ENCODE assay signal across 9 cellular contexts in the genomic region with DNA sequence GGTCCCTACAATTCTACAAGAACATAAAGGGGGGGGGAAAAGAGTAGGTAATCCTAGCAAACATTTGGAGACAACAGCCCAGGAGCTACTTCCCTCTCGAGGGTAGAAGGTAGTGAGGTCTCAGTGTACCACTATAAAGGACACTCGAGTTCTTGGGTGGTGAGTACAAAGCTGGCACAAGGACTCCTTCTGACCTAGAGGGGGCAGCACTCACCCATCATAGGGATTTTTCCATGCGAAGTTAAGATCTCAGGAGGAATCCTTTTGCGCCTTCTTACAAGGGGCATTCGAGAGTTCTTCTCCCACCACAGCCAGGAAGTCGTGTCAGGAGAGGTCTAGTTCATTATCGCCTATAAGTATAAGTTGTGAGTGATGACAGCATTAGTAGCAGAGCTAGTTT.
DNase-seq lines count a peak whose midpoint lies in the region; ATAC-seq and TF ChIP-seq lines count a peak whose summit lies in the region.
"Had no signal": no experiment of that assay in that cellular context is flagged by ENCODE, and none has a peak within 500 bp of the region (broad histone marks: within the 10 kb centered on the region; RNA-seq: fewer than 3 reads in every experiment).

No MANE protein-coding gene starts in this region.

- POLR2A ChIA-PET in MCF 10A (lab: Yijun Ruan, JAX), result interaction anchor here (0.7 to 2.9 kb wide), 3 partner anchors 10 to 78 kb away, joined by 3 to 14 read pairs (median 4); no protein-coding TSS in a partner anchor
- POLR2A ChIA-PET in naive thymus-derived CD8-positive, alpha-beta T cell (lab: Charles Lee), result no interaction called here

- WGBS in heart right ventricle, 2 donors, result 11 to 14% methylated on average over 7 of the region's 7 CpGs
- WGBS in upper lobe of left lung, 2 donors, result 10 to 14% methylated on average over 4 to 7 of the region's 7 CpGs

- no peaks in the 10 kb centered on the region for H3K36me3 ChIP-seq in breast epithelium
- H3K36me3 ChIP-seq in heart right ventricle, result no peaks in the 10 kb centered on the region
- no peaks in the 10 kb centered on the region for H3K36me3 ChIP-seq in upper lobe of left lung

- H3K4me1 Mint-ChIP-seq in MCF 10A (ENCODE audit: insufficient read depth, unreplicated experiment), result peaks cover 21% of the 10 kb centered on the region
- H3K4me1 Mint-ChIP-seq in naive thymus-derived CD8-positive, alpha-beta T cell, result no peaks in the 10 kb centered on the region

- H3K9me3 ChIP-seq in breast epithelium (no peaks in the 10 kb centered on the region), heart right ventricle (no peaks in the 10 kb centered on the region), upper lobe of left lung (no peaks in the 10 kb centered on the region)

- H3K36me3 Mint-ChIP-seq in MCF 10A (ENCODE audit: insufficient read depth, unreplicated experiment), result no peaks in the 10 kb centered on the region
- H3K36me3 Mint-ChIP-seq in naive thymus-derived CD8-positive, alpha-beta T cell, result no peaks in the 10 kb centered on the region

- no peak overlapping the region for H3K27ac Mint-ChIP-seq in MCF 10A (ENCODE audit: low read depth, unreplicated experiment)
- H3K27ac Mint-ChIP-seq in naive thymus-derived CD8-positive, alpha-beta T cell, result peak overlapping the region in 1 of 10 donors; percentile 28

- H3K4me3 Mint-ChIP-seq in MCF 10A (ENCODE audit: unreplicated experiment), result no peak overlapping the region
- H3K4me3 Mint-ChIP-seq in naive thymus-derived CD8-positive, alpha-beta T cell, result no peak overlapping the region

- H3K27ac ChIP-seq in breast epithelium (no peak overlapping the region), heart right ventricle (no peak overlapping the region), upper lobe of left lung (no peak overlapping the region)
- H3K27ac ChIP-seq: skin epidermis had no signal

- no peak for TF ChIP-seq EP300 in upper lobe of left lung (IDR thresholded peaks at IDR 0.05)

- H3K4me3 ChIP-seq in breast epithelium (no peak overlapping the region), heart right ventricle (no peak overlapping the region), upper lobe of left lung (no peak overlapping the region)
- H3K4me3 ChIP-seq: skin epidermis had no signal

- peak; percentile 52 to 76 (median 66) for ATAC-seq in heart right ventricle
- ATAC-seq in upper lobe of left lung (ENCODE audit: low FRiP score in 2 of 2), result peak; percentile 40 to 61
- no peak for ATAC-seq in naive thymus-derived CD8-positive, alpha-beta T cell
- ATAC-seq in HG03159 (IDR thresholded peaks at IDR 0.05; ENCODE audit: unreplicated experiment), result no peak

- H3K27me3 ChIP-seq in breast epithelium, result peaks cover 0 to 7% of the 10 kb centered on the region in 2 donors
- H3K27me3 ChIP-seq in heart right ventricle, result peaks cover 0 to 13% (median 8%) of the 10 kb centered on the region in 7 donors
- H3K27me3 ChIP-seq in upper lobe of left lung, result no peaks in the 10 kb centered on the region

- H3K27me3 Mint-ChIP-seq in MCF 10A (ENCODE audit: insufficient read depth, unreplicated experiment), result no peaks in the 10 kb centered on the region
- peaks cover 0 to 46% (median 13%) of the 10 kb centered on the region in 5 donors for H3K27me3 Mint-ChIP-seq in naive thymus-derived CD8-positive, alpha-beta T cell

- BruUV-seq in MCF 10A (replicated peaks; lab: Mats Ljungman, UMichigan), result no TSS peak

- peak; percentile 60 for DNase-seq in MCF 10A (ENCODE audit: unreplicated experiment)
- DNase-seq in breast epithelium (ENCODE audit: low spot score in 2 of 2), result no peak
- peak; percentile 20 for DNase-seq in RPMI7951 (ENCODE audit: low read depth)
- peak in 1 of 2 donors; percentile 45 for DNase-seq in heart right ventricle
- DNase-seq in upper lobe of left lung, result peak in 1 of 2 donors; percentile 22
- no peak for DNase-seq in DMS153 treated with DMSO at 0.1 percent for 48 hours (lab: John Stamatoyannopoulos, UW; ENCODE audit: unreplicated experiment)
- DNase-seq in naive thymus-derived CD8-positive, alpha-beta T cell, result no peak

- intact Hi-C loops in MCF 10A (cut with micrococcal nuclease), result loop anchor here (5.0 to 10.0 kb wide), 2 partner anchors 311 to 338 kb away; no protein-coding TSS in a partner anchor
- intact Hi-C loops in breast epithelium (cut with DNase I; ENCODE audit: low total_unique reads), result loop anchor here (10.0 kb wide), 1 partner anchor 1028 kb away; no protein-coding TSS in a partner anchor
- intact Hi-C loops in heart right ventricle (cut with DNase I), result loop anchor here (1.0 to 10.0 kb wide), 8 partner anchors 46 to 342 kb away; no protein-coding TSS in a partner anchor

- H3K4me1 ChIP-seq in breast epithelium, result no peaks in the 10 kb centered on the region
- H3K4me1 ChIP-seq in heart right ventricle, result no peaks in the 10 kb centered on the region
- no peaks in the 10 kb centered on the region for H3K4me1 ChIP-seq in upper lobe of left lung

- H3K9me3 Mint-ChIP-seq in MCF 10A (ENCODE audit: unreplicated experiment), result no peaks in the 10 kb centered on the region
- H3K9me3 Mint-ChIP-seq in naive thymus-derived CD8-positive, alpha-beta T cell, result peaks cover 0 to 2% (median 0%) of the 10 kb centered on the region in 9 donors

- CTCF ChIA-PET in MCF 10A (lab: Yijun Ruan, JAX), result interaction anchor here (0.5 to 2.6 kb wide), 11 partner anchors 8 to 553 kb away, joined by 3 to 16 read pairs (median 6); no protein-coding TSS in a partner anchor

- TF ChIP-seq CTCF in MCF 10A (IDR thresholded peaks at IDR 0.05; ENCODE audit: unreplicated experiment) (peak; percentile 28), breast epithelium (IDR thresholded peaks at IDR 0.05) (peak in 1 of 3 donors; percentile 37), heart right ventricle (IDR thresholded peaks at IDR 0.05) (peak; percentile 33 to 80 (median 67)), upper lobe of left lung (IDR thresholded peaks at IDR 0.05) (peak in 5 of 6 experiments; percentile 27 to 47 (median 40))

- TF ChIP-seq POLR2A in breast epithelium (IDR thresholded peaks at IDR 0.05) (no peak), upper lobe of left lung (IDR thresholded peaks at IDR 0.05) (no peak)

Comparison
In these comparisons a context has a peak if more than half of its experiments do, and no peak if none do; other contexts are left out.
1. DNase-seq: peak in MCF 10A (single experiment) and RPMI7951 (single experiment); none in breast epithelium (0 of 2), DMS153 treated with DMSO at 0.1 percent for 48 hours (single experiment) and naive thymus-derived CD8-positive, alpha-beta T cell (0 of 10).
2. ATAC-seq: peak in heart right ventricle (8 of 8) and upper lobe of left lung (2 of 2); none in naive thymus-derived CD8-positive, alpha-beta T cell (0 of 2) and HG03159 (single experiment).